ENCODE assay signal across 16 cellular contexts in genomic region chr5:135318924-135319323, GRCh38.
"Had no signal": no experiment of that assay in that cellular context is flagged by ENCODE, and none has a peak within 500 bp of the region (broad histone marks: within the 10 kb centered on the region; RNA-seq: fewer than 3 reads in every experiment).

No MANE protein-coding gene starts in this region.

- H3K4me1 ChIP-seq: gastrocnemius medialis, heart left ventricle, lower lobe of right lung, spleen, tibial artery had no signal

- H3K36me3 ChIP-seq: esophagus squamous epithelium, gastrocnemius medialis, heart left ventricle, lower lobe of right lung, prostate gland, spleen, tibial artery, vagina, WERI-Rb-1 had no signal

- H3K27ac ChIP-seq: dorsolateral prefrontal cortex, esophagus squamous epithelium, gastrocnemius medialis, heart left ventricle, lower lobe of right lung, prostate gland, spleen, tibial artery, vagina had no signal

- DNase-seq: activated naive CD8-positive, alpha-beta T cell treated with anti-CD3 and anti-CD28 coated beads for 36 hours; esophagus squamous epithelium; gastrocnemius medialis; heart left ventricle; left colon; lower lobe of right lung; mesendoderm; naive thymus-derived CD4-positive, alpha-beta T cell; spleen; stimulated activated CD4-positive, alpha-beta T cell treated with anti-CD3 and anti-CD28 coated beads, Interleukin-4, amount 100 ng/mL, for 1 hour; T-helper 1 cell; WERI-Rb-1 had no signal

- H3K27me3 ChIP-seq: esophagus squamous epithelium, gastrocnemius medialis, heart left ventricle, spleen, tibial artery, vagina had no signal

- ATAC-seq: gastrocnemius medialis; heart left ventricle; left colon; lower lobe of right lung; naive thymus-derived CD4-positive, alpha-beta T cell had no signal

- H3K9me3 ChIP-seq: esophagus squamous epithelium, gastrocnemius medialis, heart left ventricle, lower lobe of right lung, prostate gland, spleen, tibial artery, vagina had no signal

- H3K4me3 ChIP-seq: dorsolateral prefrontal cortex, esophagus squamous epithelium, gastrocnemius medialis, heart left ventricle, lower lobe of right lung, prostate gland, spleen, tibial artery, vagina had no signal
